2 cellular contexts compared by ENCODE assay signal in genomic region chr2:234427081-234428058, GRCh38.
TF ChIP-seq lines count a peak whose summit lies in the region.

No MANE protein-coding gene starts in this region.

TF ChIP-seq in IMR-90, 13 proteins besides CTCF, POLR2A, EP300 and RAD21:
- TF ChIP-seq MAFK (IDR thresholded peaks at IDR 0.05; ENCODE audit: low read depth, low read length) (0 out of 2 replicates have a peak, but pooled peaks have one; percentile 4), FOS (IDR thresholded peaks at IDR 0.05; ENCODE audit: low read depth, low read length) (no peak), SMC3 (IDR thresholded peaks at IDR 0.05; ENCODE audit: low read depth, low read length) (no peak), NFE2L2 (IDR thresholded peaks at IDR 0.05; ENCODE audit: low read depth, low read length) (peak; percentile 42; the same call in 1 of the 2 replicates), BHLHE40 (IDR thresholded peaks at IDR 0.05; ENCODE audit: low read depth, low read length) (no peak; the same call in 1 of the 2 replicates)
- TF ChIP-seq, protein P1, sequence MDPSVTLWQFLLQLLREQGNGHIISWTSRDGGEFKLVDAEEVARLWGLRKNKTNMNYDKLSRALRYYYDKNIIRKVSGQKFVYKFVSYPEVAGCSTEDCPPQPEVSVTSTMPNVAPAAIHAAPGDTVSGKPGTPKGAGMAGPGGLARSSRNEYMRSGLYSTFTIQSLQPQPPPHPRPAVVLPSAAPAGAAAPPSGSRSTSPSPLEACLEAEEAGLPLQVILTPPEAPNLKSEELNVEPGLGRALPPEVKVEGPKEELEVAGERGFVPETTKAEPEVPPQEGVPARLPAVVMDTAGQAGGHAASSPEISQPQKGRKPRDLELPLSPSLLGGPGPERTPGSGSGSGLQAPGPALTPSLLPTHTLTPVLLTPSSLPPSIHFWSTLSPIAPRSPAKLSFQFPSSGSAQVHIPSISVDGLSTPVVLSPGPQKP (IDR thresholded peaks at IDR 0.05; ENCODE audit: borderline replicate concordance, low read depth, low read length) = no peak

TF ChIP-seq in GM12878, 131 proteins besides CTCF, POLR2A, EP300 and RAD21:
- TF ChIP-seq ASH2L (IDR thresholded peaks at IDR 0.05; ENCODE audit: borderline replicate concordance, low read depth) (no peak), FOXM1 (IDR thresholded peaks at IDR 0.05; ENCODE audit: low read depth, low read length) (no peak), RFX5 (IDR thresholded peaks at IDR 0.05; ENCODE audit: low read depth, low read length) (no peak), CEBPZ (IDR thresholded peaks at IDR 0.05; ENCODE audit: low read depth, low read length) (no peak), IKZF1 (conservative IDR thresholded peaks at IDR 0.05) (no peak), SPI1 (IDR thresholded peaks at IDR 0.05; ENCODE audit: borderline replicate concordance, insufficient read depth, low read depth, low read length) (peak; percentile 28; the same call in 1 of the 2 replicates), FOS (IDR thresholded peaks at IDR 0.05; ENCODE audit: borderline replicate concordance, extremely low read depth, insufficient read length) (no peak), SMC3 (IDR thresholded peaks at IDR 0.05; ENCODE audit: borderline replicate concordance, low read length) (no peak)
